20 cellular contexts compared by ENCODE assay signal in genomic region chr7:122402235-122402634, GRCh38.
DNase-seq lines count a peak whose midpoint lies in the region; FAIRE-seq and TF ChIP-seq lines count a peak whose summit lies in the region.
"Had no signal": no experiment of that assay in that cellular context is flagged by ENCODE, and none has a peak within 500 bp of the region (broad histone marks: within the 10 kb centered on the region; RNA-seq: fewer than 3 reads in every experiment).

No MANE protein-coding gene starts in this region.

- no peak overlapping the region for H2AK5ac ChIP-seq in H9 (ENCODE audit: insufficient read length, low read length)

- H3K9ac ChIP-seq in H9 (ENCODE audit: extremely low read depth, insufficient read length, low read length) = no peak overlapping the region
- no peak overlapping the region for H3K9ac ChIP-seq in endodermal cell (ENCODE audit: extremely low read depth, low read length, poor library complexity, severe bottlenecking)
- H3K9ac ChIP-seq: BLaER1 had no signal

- H3K4me3 ChIP-seq in endodermal cell (ENCODE audit: low read length) = no peak overlapping the region
- no peak overlapping the region for H3K4me3 ChIP-seq in thyroid gland (replicated peaks in 1 of 3)
- H3K4me3 ChIP-seq: BLaER1, GM12878, MG63, SJSA1 had no signal

- no peaks in the 10 kb centered on the region; a peak in 3 of 7 replicates for H3K36me3 Mint-ChIP-seq in H9 (ENCODE audit: insufficient read depth in 1 of 3, low read depth in 3 of 3)
- no peaks in the 10 kb centered on the region for H3K36me3 Mint-ChIP-seq in endodermal cell (ENCODE audit: low read depth)

- H3K18ac ChIP-seq in H9 (ENCODE audit: insufficient read length, low read depth, low read length) = no peak overlapping the region

- H2AFZ ChIP-seq in H9 (ENCODE audit: low read length) = no peak overlapping the region

- TF ChIP-seq POLR2A in GM12891 (IDR thresholded peaks at IDR 0.05; ENCODE audit: low read depth, low read length) = no peak
- no peak for TF ChIP-seq POLR2A in thyroid gland (IDR thresholded peaks at IDR 0.05)

- H3K23me2 ChIP-seq in H9 (ENCODE audit: insufficient read length, low read depth, low read length, poor library complexity, severe bottlenecking) = no peaks in the 10 kb centered on the region

- no peak overlapping the region for H4K5ac ChIP-seq in H9 (ENCODE audit: insufficient read length, low read depth, low read length)

- no peak overlapping the region for H2BK12ac ChIP-seq in H9 (ENCODE audit: insufficient read length, low read depth, low read length)

- H3K27me3 ChIP-seq in H9 (ENCODE audit: insufficient read depth, low read length) = no peaks in the 10 kb centered on the region
- H3K27me3 ChIP-seq in endodermal cell (ENCODE audit: control insufficient read depth, insufficient read depth, low read length, poor library complexity, severe bottlenecking) = no peaks in the 10 kb centered on the region
- no peaks in the 10 kb centered on the region for H3K27me3 ChIP-seq in thyroid gland
- H3K27me3 ChIP-seq: BLaER1, MG63, SJSA1 had no signal

- no peak overlapping the region for H3K23ac ChIP-seq in H9 (ENCODE audit: insufficient read length, low read depth, low read length)

- no peak overlapping the region for H3K4me2 ChIP-seq in H9 (ENCODE audit: insufficient read depth, insufficient read length, low read length)
- H3K4me2 ChIP-seq: BLaER1 had no signal

- H3K4me1 ChIP-seq in H9 (ENCODE audit: insufficient read depth, low read length) (peaks cover 2% of the 10 kb centered on the region; the same call in 1 of the 2 replicates), endodermal cell (ENCODE audit: control insufficient read depth, insufficient read depth, low read length) (peaks cover 3% of the 10 kb centered on the region), thyroid gland (no peaks in the 10 kb centered on the region)
- H3K4me1 ChIP-seq: BLaER1, Caco-2, SJSA1 had no signal

- WGBS in H9 (ENCODE audit: extremely low coverage, insufficient read length, low lambda C conversion rate) = no CpG with 5 or more reads among the region's 4 CpGs
- 12 to 13% methylated on average over 2 to 4 of the region's 4 CpGs for whole genome bisulfite sequencing in endodermal cell (ENCODE audit: insufficient coverage in 1 of 2, insufficient read length in 1 of 2), 2 experiments
- 77 to 84% methylated on average over 4 of the region's 4 CpGs for WGBS in thyroid gland, 2 donors

- H3K4me3 Mint-ChIP-seq in H9 (no peak overlapping the region; a peak in 1 of 5 replicates), endodermal cell (no peak overlapping the region)
- H3K4me3 Mint-ChIP-seq: CD4-positive, alpha-beta T cell had no signal

- no peak overlapping the region for H2BK20ac ChIP-seq in H9 (ENCODE audit: low read depth, low read length, poor library complexity, severe bottlenecking)

- no peak overlapping the region for H3K14ac ChIP-seq in H9 (ENCODE audit: insufficient read depth, low read length)

- H3K27me3 Mint-ChIP-seq in H9 (ENCODE audit: low read depth) (no peaks in the 10 kb centered on the region), endodermal cell (ENCODE audit: insufficient read depth) (no peaks in the 10 kb centered on the region)
- H3K27me3 Mint-ChIP-seq: CD4-positive, alpha-beta T cell had no signal

- no peaks in the 10 kb centered on the region for H3K79me2 ChIP-seq in H9 (ENCODE audit: insufficient read depth, low read length)

- H3T11ph ChIP-seq in H9 (ENCODE audit: low read length) = no peak overlapping the region

- H3K9me3 ChIP-seq in H9 (ENCODE audit: control insufficient read depth, low read depth, low read length) (no peaks in the 10 kb centered on the region), endodermal cell (ENCODE audit: control insufficient read depth, low read length) (no peaks in the 10 kb centered on the region), thyroid gland (no peaks in the 10 kb centered on the region)
- H3K9me3 ChIP-seq: BLaER1, Caco-2, MG63, SJSA1 had no signal

- intact Hi-C loops in thyroid gland (cut with DNase I) = no loop called here

- H2BK120ac ChIP-seq in H9 (ENCODE audit: low read depth, low read length, poor library complexity, severe bottlenecking) = no peak overlapping the region

- DNase-seq in H9 = no peak
- DNase-seq in NCI-H146 treated with DMSO at 0.1 percent for 48 hours (lab: John Stamatoyannopoulos, UW; ENCODE audit: unreplicated experiment) = peak; percentile 71
- DNase-seq in endodermal cell = peak; percentile 80
- DNase-seq in NCI-H1092 (lab: John Stamatoyannopoulos, UW) = no peak
- no peak for DNase-seq in GM19238 (ENCODE audit: insufficient read length, low spot score)
- no peak for DNase-seq in GM12891 (ENCODE audit: insufficient read length, low spot score)
- no peak for DNase-seq in thyroid gland
- DNase-seq: ACHN; Caco-2; CD4-positive, alpha-beta T cell; DMS 273 treated with DMSO at 0.1 percent for 48 hours; DMS79 treated with DMSO at 0.1 percent for 48 hours; MG63; NCI-H1417 treated with DMSO at 0.1 percent for 48 hours; NCI-H345; NCI-H524 had no signal

- no peak overlapping the region for H4K8ac ChIP-seq in H9 (replicated peaks; ENCODE audit: insufficient read length, low read depth, low read length)

- H3K27ac ChIP-seq in H9 (ENCODE audit: insufficient read length, low read depth, low read length) (no peak overlapping the region), endodermal cell (ENCODE audit: low read depth, low read length) (no peak overlapping the region), thyroid gland (no peak overlapping the region)
- H3K27ac ChIP-seq: BLaER1, SJSA1 had no signal

- peaks cover 0 to 3% of the 10 kb centered on the region in 2 experiments; a peak in 2 of 5 replicates for H3K9me3 Mint-ChIP-seq in H9
- H3K9me3 Mint-ChIP-seq in endodermal cell = peaks cover 7% of the 10 kb centered on the region
- H3K9me3 Mint-ChIP-seq: CD4-positive, alpha-beta T cell had no signal

- FAIRE-seq in GM12891 (lab: Jason Lieb, UNC) = no peak
- FAIRE-seq: GM12878, RCC 7860 had no signal

- H3K79me1 ChIP-seq in H9 (ENCODE audit: insufficient read depth, low read depth, low read length, poor library complexity, severe bottlenecking) = no peaks in the 10 kb centered on the region

- peaks cover 34 to 37% of the 10 kb centered on the region in 2 experiments for H3K4me1 Mint-ChIP-seq in H9
- peaks cover 23% of the 10 kb centered on the region for H3K4me1 Mint-ChIP-seq in endodermal cell

- no peak overlapping the region for H3K4ac ChIP-seq in H9 (ENCODE audit: low read depth, low read length)

- H2BK15ac ChIP-seq in H9 (ENCODE audit: low read depth, low read length) = no peak overlapping the region

- H3K56ac ChIP-seq in H9 (ENCODE audit: insufficient read length, low read depth, low read length) = no peak overlapping the region

- H3K27ac Mint-ChIP-seq in H9 (peak overlapping the region; percentile 5 to 84 (median 59); a peak in 5 of 7 replicates), endodermal cell (no peak overlapping the region)
- H3K27ac Mint-ChIP-seq: CD4-positive, alpha-beta T cell had no signal

- H4K91ac ChIP-seq in H9 (ENCODE audit: insufficient read length, low read depth, low read length) = no peak overlapping the region

- no peaks in the 10 kb centered on the region for H4K20me1 ChIP-seq in H9 (ENCODE audit: control insufficient read depth, insufficient read depth, insufficient read length)
- H4K20me1 ChIP-seq: BLaER1 had no signal

- H2BK5ac ChIP-seq in H9 (ENCODE audit: insufficient read length, low read length) = no peak overlapping the region

- TF ChIP-seq CTCF in H9 (conservative IDR thresholded peaks at IDR 0.05) (no peak), endodermal cell (conservative IDR thresholded peaks at IDR 0.05) (no peak), thyroid gland (IDR thresholded peaks at IDR 0.05) (no peak)

- no peaks in the 10 kb centered on the region for H3K36me3 ChIP-seq in endodermal cell (ENCODE audit: control insufficient read depth, insufficient read depth, low read length)
- H3K36me3 ChIP-seq in thyroid gland = no peaks in the 10 kb centered on the region
- H3K36me3 ChIP-seq: BLaER1, MG63, SJSA1 had no signal

TF ChIP-seq in GM12891, 5 proteins besides CTCF, POLR2A, EP300 and RAD21:
- TF ChIP-seq POLR2AphosphoS5 (IDR thresholded peaks at IDR 0.05; ENCODE audit: low read depth, low read length) (no peak), TAF1 (IDR thresholded peaks at IDR 0.05; ENCODE audit: low read depth, low read length) (no peak), POU2F2 (IDR thresholded peaks at IDR 0.05; ENCODE audit: low read depth, low read length) (no peak), PAX5 (IDR thresholded peaks at IDR 0.05; ENCODE audit: insufficient read depth, low read length, severe bottlenecking) (no peak), SPI1 (IDR thresholded peaks at IDR 0.05; ENCODE audit: low read depth, low read length) (no peak)

Comparison
In these comparisons a context has a peak if more than half of its experiments do, and no peak if none do; other contexts are left out.
1. DNase-seq: peak in NCI-H146 treated with DMSO at 0.1 percent for 48 hours (single experiment) and endodermal cell (single experiment); none in H9 (single experiment), NCI-H1092 (single experiment), GM19238 (single experiment), GM12891 (single experiment) and thyroid gland (0 of 2).